In the genomic region with DNA sequence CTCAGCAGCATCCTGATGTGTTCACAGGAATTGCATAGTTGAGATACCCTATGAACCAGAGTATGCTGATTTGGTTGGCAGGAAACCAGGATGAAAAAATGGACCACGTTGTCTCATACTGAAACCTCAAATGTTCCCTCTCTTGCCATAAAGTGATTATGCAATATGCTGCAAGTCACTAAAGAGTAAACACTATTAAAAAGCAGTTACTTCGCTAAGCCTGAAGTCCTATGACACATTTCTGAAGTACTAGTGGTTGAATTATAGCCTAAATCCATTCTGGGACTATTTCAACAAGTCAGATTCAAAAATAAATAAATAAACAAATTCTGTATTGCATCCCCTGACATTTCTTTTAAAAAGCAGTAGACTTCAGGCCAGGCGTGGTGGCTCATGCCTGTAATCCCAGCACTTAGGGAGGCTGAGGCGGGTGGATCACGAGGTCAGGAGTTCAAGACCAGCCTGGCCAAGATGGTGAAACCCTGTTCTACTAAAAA, we compare ENCODE assay signal across 7 cellular contexts.
DNase-seq lines count a peak whose midpoint lies in the region; ATAC-seq and TF ChIP-seq lines count a peak whose summit lies in the region.

No MANE protein-coding gene starts in this region.

- TF ChIP-seq POLR2A in stomach (IDR thresholded peaks at IDR 0.05) = no peak

- ATAC-seq in GM18868 (IDR thresholded peaks at IDR 0.05; ENCODE audit: unreplicated experiment) (peak; percentile 88), HG02678 (IDR thresholded peaks at IDR 0.05; ENCODE audit: unreplicated experiment) (peak; percentile 79)

- peak; percentile 83 for DNase-seq in NOMO-1 treated with DMSO at 0.1 percent for 48 hours (lab: John Stamatoyannopoulos, UW; ENCODE audit: unreplicated experiment)
- DNase-seq in fibroblast of peridontal ligament (ENCODE audit: extremely low read depth) = peak; percentile 96
- DNase-seq in stomach = no peak
- DNase-seq in NCI-H446 (lab: John Stamatoyannopoulos, UW) = no peak
- DNase-seq in NCI-H1694 treated with DMSO at 0.1 percent for 48 hours (lab: John Stamatoyannopoulos, UW) = no peak

- no peak for TF ChIP-seq EP300 in stomach (IDR thresholded peaks at IDR 0.05)

- peaks cover 0 to 10% (median 4%) of the 10 kb centered on the region in 4 donors for H3K36me3 ChIP-seq in stomach

- no peak overlapping the region for H3K4me3 ChIP-seq in stomach

- intact Hi-C loops in stomach (cut with DNase I; ENCODE audit: low total_unique reads) = no loop called here

- peaks cover 4 to 58% (median 32%) of the 10 kb centered on the region in 4 donors for H3K4me1 ChIP-seq in stomach

- 41 to 61% (median 55%) methylated on average over 5 of the region's 5 CpGs for WGBS in stomach, 5 donors

- H3K9me3 ChIP-seq in stomach = no peaks in the 10 kb centered on the region

- peak overlapping the region in 3 of 5 donors; percentile 54 to 63 (median 60) for H3K27ac ChIP-seq in stomach

- TF ChIP-seq CTCF in stomach (IDR thresholded peaks at IDR 0.05) = no peak

- no peaks in the 10 kb centered on the region for H3K27me3 ChIP-seq in stomach

Comparison
In these comparisons a context has a peak if more than half of its experiments do, and no peak if none do; other contexts are left out.
1. DNase-seq: peak in NOMO-1 treated with DMSO at 0.1 percent for 48 hours (single experiment) and fibroblast of peridontal ligament (single experiment); none in stomach (single experiment), NCI-H446 (0 of 2) and NCI-H1694 treated with DMSO at 0.1 percent for 48 hours (single experiment).